In genomic region chr15:41935566-41936020, GRCh38 we compare ENCODE assay signal across 10 cellular contexts. TPM values are rescaled to one million over a fixed set of nuclear protein-coding genes. Genes with fewer than 3 reads are reported as not detected.
DNase-seq lines count a peak whose midpoint lies in the region; ATAC-seq and TF ChIP-seq lines count a peak whose summit lies in the region.
"Had no signal": no experiment of that assay in that cellular context is flagged by ENCODE, and none has a peak within 500 bp of the region (broad histone marks: within the 10 kb centered on the region; RNA-seq: fewer than 3 reads in every experiment).

No MANE protein-coding gene starts in this region.

- peaks cover 0 to 78% of the 10 kb centered on the region in 2 donors for H3K4me1 ChIP-seq in right atrium auricular region
- H3K4me1 ChIP-seq in upper lobe of left lung: peaks cover 44 to 64% (median 55%) of the 10 kb centered on the region in 4 donors

- no peaks in the 10 kb centered on the region for H3K27me3 ChIP-seq in right atrium auricular region
- H3K27me3 ChIP-seq in upper lobe of left lung: no peaks in the 10 kb centered on the region
- H3K27me3 ChIP-seq: SJSA1 had no signal

- TF ChIP-seq EP300 in upper lobe of left lung (IDR thresholded peaks at IDR 0.05): no peak

- no peaks in the 10 kb centered on the region for H3K9me3 ChIP-seq in right atrium auricular region
- no peaks in the 10 kb centered on the region for H3K9me3 ChIP-seq in T-helper 17 cell (ENCODE audit: control insufficient read depth, low read length, poor library complexity, severe bottlenecking)
- no peaks in the 10 kb centered on the region for H3K9me3 ChIP-seq in upper lobe of left lung
- H3K9me3 ChIP-seq: Caco-2, SJSA1 had no signal

- H3K27me3 Mint-ChIP-seq in T-helper 17 cell: no peaks in the 10 kb centered on the region
- H3K27me3 Mint-ChIP-seq in immature natural killer cell (ENCODE audit: low read depth in 3 of 3): peaks cover 5 to 24% (median 5%) of the 10 kb centered on the region in 3 donors

- TF ChIP-seq POLR2A in upper lobe of left lung (IDR thresholded peaks at IDR 0.05): no peak

- ATAC-seq in left ventricle myocardium superior (no peak), T-helper 17 cell (no peak), upper lobe of left lung (ENCODE audit: low FRiP score in 2 of 2) (no peak), HG03521 (IDR thresholded peaks at IDR 0.05; ENCODE audit: unreplicated experiment) (no peak)

- no peaks in the 10 kb centered on the region for H3K9me3 Mint-ChIP-seq in immature natural killer cell

- H3K27ac Mint-ChIP-seq in T-helper 17 cell (peak overlapping the region; percentile 100), immature natural killer cell (peak overlapping the region; percentile 98 to 100 (median 100))

- TF ChIP-seq CTCF in right atrium auricular region (IDR thresholded peaks at IDR 0.05) (no peak), upper lobe of left lung (IDR thresholded peaks at IDR 0.05) (no peak)

- no peaks in the 10 kb centered on the region for H3K36me3 ChIP-seq in right atrium auricular region
- H3K36me3 ChIP-seq in upper lobe of left lung: peaks cover 0 to 10% (median 1%) of the 10 kb centered on the region in 4 donors

- no peak overlapping the region for H3K4me3 ChIP-seq in right atrium auricular region
- H3K4me3 ChIP-seq in upper lobe of left lung: no peak overlapping the region
- H3K4me3 ChIP-seq: SJSA1 had no signal

- no peak for DNase-seq in right atrium auricular region (ENCODE audit: low spot score)
- no peak for DNase-seq in left ventricle myocardium superior
- no peak for DNase-seq in T-helper 17 cell
- peak; percentile 44 to 54 (median 51) for DNase-seq in immature natural killer cell
- no peak for DNase-seq in upper lobe of left lung
- DNase-seq in cerebellar cortex (ENCODE audit: low spot score): no peak
- no peak for DNase-seq in COLO668 (lab: John Stamatoyannopoulos, UW; ENCODE audit: unreplicated experiment)
- DNase-seq: Caco-2 had no signal

- H3K36me3 Mint-ChIP-seq in T-helper 17 cell (ENCODE audit: low read depth): no peaks in the 10 kb centered on the region
- no peaks in the 10 kb centered on the region for H3K36me3 Mint-ChIP-seq in immature natural killer cell

- H3K4me3 Mint-ChIP-seq in T-helper 17 cell (no peak overlapping the region), immature natural killer cell (peak overlapping the region; percentile 57 to 97 (median 76))

- intact Hi-C loops in left ventricle myocardium superior (cut with micrococcal nuclease): no loop called here

- H3K4me1 Mint-ChIP-seq in T-helper 17 cell: peaks cover 52% of the 10 kb centered on the region
- peaks cover 54 to 55% of the 10 kb centered on the region in 2 donors for H3K4me1 Mint-ChIP-seq in immature natural killer cell

- 62 to 68% methylated on average over 4 to 5 of the region's 5 CpGs for WGBS in upper lobe of left lung, 2 donors

- peak overlapping the region; percentile 60 to 65 for H3K27ac ChIP-seq in right atrium auricular region
- peak overlapping the region; percentile 52 to 79 (median 68) for H3K27ac ChIP-seq in upper lobe of left lung
- H3K27ac ChIP-seq: SJSA1 had no signal

RNA-seq across cellular contexts. Expression of gene EHD4, which starts 36.8 kb away (rescaled TPM):
- total RNA-seq in right atrium auricular region: 10 to 100 TPM; 22.2 to 26.3 TPM
- 53.5 TPM for total RNA-seq in left ventricle myocardium superior
- 10 to 100 TPM; 57.6 to 79.9 TPM for total RNA-seq in T-helper 17 cell
- 1 to 10 TPM; 5.3 to 7.3 (median 7.0) TPM for polyA plus RNA-seq in immature natural killer cell
- 10 to 100 TPM; 23.0 to 46.4 (median 31.5) TPM for total RNA-seq in upper lobe of left lung

RNA-seq across cellular contexts. Expression of gene SPTBN5, which starts 41.7 kb away (rescaled TPM):
- total RNA-seq in right atrium auricular region (1 to 10 TPM in 1 of 2 donors, under 1 TPM in 1; 0.63 to 1.3 TPM), left ventricle myocardium superior (3.6 TPM), T-helper 17 cell (1 to 10 TPM; 1.9 to 2.2 TPM), upper lobe of left lung (1 to 10 TPM in 3 of 6 donors, under 1 TPM in 3; 0.20 to 9.4 (median 2.0) TPM)
- polyA plus RNA-seq in immature natural killer cell: under 1 TPM in 1 of 3 donors, not detected in 2; 0.06 TPM

Comparison
In these comparisons a context has a peak if more than half of its experiments do, and no peak if none do; other contexts are left out.
1. DNase-seq: peak in immature natural killer cell (3 of 3); none in right atrium auricular region (single experiment), left ventricle myocardium superior (single experiment), T-helper 17 cell (0 of 3), upper lobe of left lung (0 of 2), cerebellar cortex (single experiment) and COLO668 (single experiment).